In genomic region chr12:102461501-102461900, GRCh38 we compare ENCODE assay signal across 30 cellular contexts. TPM values are rescaled to one million over a fixed set of nuclear protein-coding genes. Genes with fewer than 3 reads are reported as not detected.
"Had no signal": no experiment of that assay in that cellular context is flagged by ENCODE, and none has a peak within 500 bp of the region (broad histone marks: within the 10 kb centered on the region; RNA-seq: fewer than 3 reads in every experiment).

No MANE protein-coding gene starts in this region.

- H3K27me3 ChIP-seq: colonic mucosa, gastroesophageal sphincter, pancreas, stomach, testis, tibial artery had no signal

- H3K4me2 ChIP-seq: smooth muscle cell had no signal

- H3K36me3 ChIP-seq: colonic mucosa, gastroesophageal sphincter, left ventricle myocardium inferior, lower lobe of right lung, pancreas, stomach, tibial artery had no signal

- H3K9me3 ChIP-seq: colonic mucosa, gastroesophageal sphincter, left ventricle myocardium inferior, lower lobe of right lung, pancreas, stomach, testis, tibial artery had no signal

- DNase-seq: colonic mucosa; effector CD8-positive, alpha-beta T cell; endodermal cell; foreskin fibroblast; hypothalamus; immature natural killer cell; islet precursor cell; kidney glomerular epithelial cell; left colon; left ventricle myocardium inferior; lower lobe of right lung; natural killer cell; occipital lobe; pancreas; stimulated activated CD4-positive, alpha-beta T cell treated with anti-CD3 and anti-CD28 coated beads, Interleukin-12 subunit alpha, Interleukin-12 subunit beta, amount 100 ng/mL, for 4 hours; stimulated activated CD4-positive, alpha-beta T cell treated with anti-CD3 and anti-CD28 coated beads, Interleukin-1b, Interleukin-23, amount 100 ng/mL, for 48 hours; stimulated activated CD4-positive, alpha-beta T cell treated with anti-CD3 and anti-CD28 coated beads, Interleukin-4, amount 100 ng/mL, for 1 hour; stimulated activated CD8-positive, alpha-beta memory T cell treated with anti-CD3 and anti-CD28 coated beads, Interleukin-4, amount 100 ng/mL, for 48 hours; stimulated activated naive CD4-positive, alpha-beta T cell treated with Interleukin-2 at 50 U/mL for 16 hours; stomach; substantia nigra; testis; tibial artery had no signal

- ATAC-seq: esophagus mucosa, gastroesophageal sphincter, left colon, lower lobe of right lung, natural killer cell, pancreas, sciatic nerve had no signal

- H3K4me3 ChIP-seq: colonic mucosa, gastroesophageal sphincter, left ventricle myocardium inferior, lower lobe of right lung, pancreas, smooth muscle cell, stomach, testis, tibial artery had no signal

- H3K4me1 ChIP-seq: colonic mucosa, gastroesophageal sphincter, left ventricle myocardium inferior, lower lobe of right lung, pancreas, stomach had no signal

- H3K27ac ChIP-seq: colonic mucosa, epithelial cell of prostate, gastroesophageal sphincter, left ventricle myocardium inferior, lower lobe of right lung, pancreas, stomach, testis had no signal

RNA-seq across cellular contexts. Expression of gene IGF1, which starts 18.9 kb away (rescaled TPM):
- total RNA-seq: endodermal cell, mononuclear cell had no signal
- polyA plus RNA-seq: immature natural killer cell, neural cell had no signal
